ENCODE assay signal across 25 cellular contexts in genomic region chr1:38436006-38436405, GRCh38.
"Had no signal": no experiment of that assay in that cellular context is flagged by ENCODE, and none has a peak within 500 bp of the region (broad histone marks: within the 10 kb centered on the region; RNA-seq: fewer than 3 reads in every experiment).

No MANE protein-coding gene starts in this region.

- DNase-seq: stimulated activated CD4-positive, alpha-beta T cell treated with anti-CD3 and anti-CD28 coated beads, Interleukin-2, amount 100 ng/mL, for 48 hours; stimulated activated CD4-positive, alpha-beta T cell treated with anti-CD3 and anti-CD28 coated beads, Interleukin-4, amount 100 ng/mL, for 1 hour; stimulated activated CD4-positive, alpha-beta T cell treated with anti-CD3 and anti-CD28 coated beads, Interleukin-4, amount 100 ng/mL, for 24 hours; stimulated activated CD4-positive, alpha-beta T cell treated with anti-CD3 and anti-CD28 coated beads, Interleukin-4, amount 100 ng/mL, for 4 hours; stimulated activated CD8-positive, alpha-beta memory T cell treated with anti-CD3 and anti-CD28 coated beads, Interleukin-4, amount 100 ng/mL, for 48 hours; stimulated activated naive B cell treated with anti-CD40 and anti-IgM and Interleukin-4, amounts not matched to agents 10 μg/mL and 1 μg/mL and 100 μg/mL, for 72 hours; stimulated activated naive CD4-positive, alpha-beta T cell; stimulated activated naive CD4-positive, alpha-beta T cell treated with Interleukin-2 at 50 U/mL for 16 hours; stimulated activated naive CD8-positive, alpha-beta T cell treated with anti-CD3 and anti-CD28 coated beads, Interleukin-15, amount 100 ng/mL, for 72 hours; stimulated activated naive CD8-positive, alpha-beta T cell treated with anti-CD3 and anti-CD28 coated beads, Interleukin-15, Interleukin-2, amounts not matched to agents 100 U/mL and 50 U/mL, for 24 hours; stomach; substantia nigra; testis; thyroid gland; tibial artery; transverse colon; trophoblast cell; upper lobe of left lung; uterus had no signal

- H3K9me3 ChIP-seq: testis, thoracic aorta, thyroid gland, transverse colon, uterus, vagina had no signal

- H3K4me3 ChIP-seq: stomach, suprapubic skin, testis, thoracic aorta, thyroid gland, tibial artery, tibial nerve, transverse colon, upper lobe of left lung, uterus, vagina had no signal

- H3K36me3 ChIP-seq: stomach, suprapubic skin, thoracic aorta, thyroid gland, tibial artery, tibial nerve, transverse colon, upper lobe of left lung, uterus, vagina had no signal

- H3K27ac ChIP-seq: stomach, suprapubic skin, testis, thoracic aorta, thyroid gland, tibial artery, tibial nerve, transverse colon, upper lobe of left lung, uterus, vagina had no signal

- ATAC-seq: stimulated activated effector memory CD8-positive, alpha-beta T cell treated with anti-CD3 and anti-CD28 coated beads, Interleukin-12 subunit alpha, Interleukin-12 subunit beta, amount 100 ng/mL, for 72 hours; stimulated activated memory B cell treated with anti-CD40 and anti-IgM and Interleukin-4, amounts not matched to agents 10 μg/mL and 1 μg/mL and 100 μg/mL, for 72 hours; stimulated activated naive B cell treated with anti-CD40 and anti-IgM and Interleukin-4, amounts not matched to agents 10 μg/mL and 1 μg/mL and 100 μg/mL, for 72 hours; stimulated activated naive CD8-positive, alpha-beta T cell treated with anti-CD3 and anti-CD28 coated beads, Interleukin-15, amount 100 ng/mL, for 72 hours; stimulated activated naive CD8-positive, alpha-beta T cell treated with anti-CD3 and anti-CD28 coated beads, Interleukin-15, Interleukin-2, amounts not matched to agents 100 U/mL and 50 U/mL, for 24 hours had no signal

- H3K27me3 ChIP-seq: suprapubic skin, testis, thyroid gland, tibial nerve, upper lobe of left lung, uterus, vagina had no signal

- H3K4me1 ChIP-seq: stomach, suprapubic skin, testis, thyroid gland, tibial artery, tibial nerve, transverse colon, upper lobe of left lung, uterus, vagina had no signal
